In genomic region chr19:39411832-39412099, GRCh38 we compare ENCODE assay signal across 8 cellular contexts. TPM values are rescaled to one million over a fixed set of nuclear protein-coding genes. Genes with fewer than 3 reads are reported as not detected.
DNase-seq lines count a peak whose midpoint lies in the region; ATAC-seq, FAIRE-seq and TF ChIP-seq lines count a peak whose summit lies in the region.

No MANE protein-coding gene starts in this region.

- ATAC-seq in A549, result peak; percentile 23 to 57
- peak; percentile 22 for ATAC-seq in GM18868 (IDR thresholded peaks at IDR 0.05; ENCODE audit: unreplicated experiment)
- ATAC-seq in HG03135 (IDR thresholded peaks at IDR 0.05; ENCODE audit: unreplicated experiment), result peak; percentile 31

- TF ChIP-seq POLR2A in A549 (IDR thresholded peaks at IDR 0.05; ENCODE audit: low read length) (no peak), breast epithelium (IDR thresholded peaks at IDR 0.05) (no peak)

- no peak for FAIRE-seq in A549 (lab: Jason Lieb, UNC)

- H3K4me3 ChIP-seq in A549 (peak overlapping the region; percentile 76), WERI-Rb-1 (ENCODE audit: low read depth, low read length) (peak overlapping the region; percentile 70), breast epithelium (peak overlapping the region; percentile 81 to 98 (median 96))

- H3K27ac ChIP-seq in A549, result peak overlapping the region; percentile 94 to 99
- peak overlapping the region; percentile 56 for H3K27ac ChIP-seq in WERI-Rb-1
- peak overlapping the region; percentile 100 for H3K27ac ChIP-seq in breast epithelium

- DNase-seq in A549 (ENCODE audit: low read depth in 1 of 2, low spot score in 1 of 2) (peak; percentile 97 to 98), NCI-H2196 (lab: John Stamatoyannopoulos, UW; ENCODE audit: unreplicated experiment) (peak; percentile 92), WERI-Rb-1 (peak; percentile 90), breast epithelium (ENCODE audit: low spot score in 2 of 2) (peak; percentile 92 to 94), iris pigment epithelial cell (ENCODE audit: low read depth) (peak; percentile 88)
- DNase-seq in stimulated activated CD4-positive, alpha-beta T cell treated with anti-CD3 and anti-CD28 coated beads, Interleukin-12 subunit alpha, Interleukin-12 subunit beta, amount 100 ng/mL, for 24 hours (ENCODE audit: low read depth in 2 of 2), result peak; percentile 81 to 93

- intact Hi-C loops in breast epithelium (cut with DNase I; ENCODE audit: low total_unique reads), result no loop called here

- POLR2A ChIA-PET in A549 (lab: Yijun Ruan, JAX), result interaction anchor here (0.6 to 2.3 kb wide), 11 partner anchors 9 to 65 kb away, joined by 3 to 45 read pairs (median 9); partner anchors contain the start of genes MED29, PAF1 and RPS16

- 2% methylated on average over 7 of the region's 7 CpGs for WGBS in A549 (ENCODE audit: missing lambda C conversion rate)

- H3K9me3 ChIP-seq in A549 (no peaks in the 10 kb centered on the region), WERI-Rb-1 (ENCODE audit: severe bottlenecking) (no peaks in the 10 kb centered on the region), breast epithelium (no peaks in the 10 kb centered on the region)

- TF ChIP-seq EP300 in A549 (IDR thresholded peaks at IDR 0.05), result no peak

- peak; percentile 100 for TF ChIP-seq RAD21 in A549 (conservative IDR thresholded peaks at IDR 0.05 in 1 of 2, IDR thresholded peaks at IDR 0.05 in 1 of 2)

- H3K27me3 ChIP-seq in WERI-Rb-1 (ENCODE audit: insufficient read depth, low read depth, severe bottlenecking) (no peaks in the 10 kb centered on the region), breast epithelium (no peaks in the 10 kb centered on the region)

- TF ChIP-seq CTCF in A549 (IDR thresholded peaks at IDR 0.05) (peak; percentile 100), WERI-Rb-1 (IDR thresholded peaks at IDR 0.05; ENCODE audit: low read depth, low read length) (peak; percentile 69), breast epithelium (IDR thresholded peaks at IDR 0.05) (peak; percentile 94 to 99 (median 99))

- H3K4me2 ChIP-seq in A549, result peak overlapping the region; percentile 95

- H3K4me1 ChIP-seq in A549 (peaks cover 43% of the 10 kb centered on the region), breast epithelium (peaks cover 0 to 1% of the 10 kb centered on the region in 2 donors)

- CTCF ChIA-PET in A549 (lab: Yijun Ruan, JAX), result interaction anchor here (0.6 to 2.3 kb wide), 68 partner anchors 12 to 1009 kb away, joined by 3 to 484 read pairs (median 4); partner anchors contain the start of genes EID2B, FAM98C, GMFG and MED29

- H3K36me3 ChIP-seq in WERI-Rb-1 (peaks cover 16% of the 10 kb centered on the region), breast epithelium (peaks cover 6% of the 10 kb centered on the region)

TF ChIP-seq in A549, 52 proteins besides CTCF, POLR2A, EP300 and RAD21:
- TF ChIP-seq TFCP2L1 (CRISPR knock-in tag; IDR thresholded peaks at IDR 0.05), result no peak
- TF ChIP-seq SMC3 (IDR thresholded peaks at IDR 0.05), result peak; percentile 100

RNA-seq across cellular contexts. Expression of gene PLEKHG2, which starts 0.7 kb away (rescaled TPM):
- 21.6 and 35.1 TPM in 2 replicates for polyA plus RNA-seq in A549 (2011; rRNA removed)
- 17.7 and 23.5 TPM in 2 replicates for polyA plus RNA-seq in A549 (2012; cell fraction: cytosol; rRNA removed)
- 94.8 and 104 TPM in 2 replicates for polyA plus RNA-seq in A549 (2012; cell fraction: nucleus; rRNA removed)
- polyA plus RNA-seq in A549 (2017; fragmentation: RNase III; extraction: RNeasy Plus Mini Kit Qiagen cat#74134 plus additional on column Dnase treatment), result 32.2 to 41.7 TPM (median 39.1 TPM) in 3 replicates
- polyA minus RNA-seq in A549 (2011; rRNA and poly(A)+ RNA removed), result 43.4 and 45.6 TPM in 2 replicates
- 10 to 100 TPM in 2 of 3 donors, 1 to 10 TPM in 1; 8.0 to 11.8 (median 10.2) TPM for total RNA-seq in breast epithelium

RNA-seq across cellular contexts. Expression of gene ZFP36, which starts 5.1 kb away (rescaled TPM):
- polyA plus RNA-seq in A549 (2011; rRNA removed) (29.1 and 35.6 TPM in 2 replicates), A549 (2017; fragmentation: RNase III; extraction: RNeasy Plus Mini Kit Qiagen cat#74134 plus additional on column Dnase treatment) (16.5 to 22.1 TPM (median 18.3 TPM) in 3 replicates)
- 37.1 and 59.9 TPM in 2 replicates for polyA plus RNA-seq in A549 (2012; cell fraction: cytosol; rRNA removed)
- 113 and 124 TPM in 2 replicates for polyA plus RNA-seq in A549 (2012; cell fraction: nucleus; rRNA removed)
- polyA minus RNA-seq in A549 (2011; rRNA and poly(A)+ RNA removed), result 13.2 and 18.9 TPM in 2 replicates
- total RNA-seq in breast epithelium, result 100 to 1,000 TPM in 2 of 3 donors, 10 to 100 TPM in 1; 91.7 to 299 (median 143) TPM

RNA-seq across cellular contexts. Expression of gene MED29, which starts 20.6 kb away (rescaled TPM):
- polyA plus RNA-seq in A549 (2011; rRNA removed) (55.7 and 57.5 TPM in 2 replicates), A549 (2017; fragmentation: RNase III; extraction: RNeasy Plus Mini Kit Qiagen cat#74134 plus additional on column Dnase treatment) (47.7 to 50.7 TPM (median 48.7 TPM) in 3 replicates)
- 62.4 and 81.8 TPM in 2 replicates for polyA plus RNA-seq in A549 (2012; cell fraction: cytosol; rRNA removed)
- 48.3 and 60.2 TPM in 2 replicates for polyA plus RNA-seq in A549 (2012; cell fraction: nucleus; rRNA removed)
- polyA minus RNA-seq in A549 (2011; rRNA and poly(A)+ RNA removed), result 48.8 and 57.0 TPM in 2 replicates
- 10 to 100 TPM; 36.6 to 49.5 (median 47.3) TPM for total RNA-seq in breast epithelium

RNA-seq across cellular contexts. Expression of gene PAF1, which starts 20.9 kb away (rescaled TPM):
- polyA plus RNA-seq in A549 (2011; rRNA removed), result 73.0 and 103 TPM in 2 replicates
- 72.7 and 76.5 TPM in 2 replicates for polyA plus RNA-seq in A549 (2012; cell fraction: cytosol; rRNA removed)
- polyA plus RNA-seq in A549 (2012; cell fraction: nucleus; rRNA removed), result 133 and 138 TPM in 2 replicates
- polyA plus RNA-seq in A549 (2017; fragmentation: RNase III; extraction: RNeasy Plus Mini Kit Qiagen cat#74134 plus additional on column Dnase treatment), result 89.4 to 110 TPM (median 108 TPM) in 3 replicates
- polyA minus RNA-seq in A549 (2011; rRNA and poly(A)+ RNA removed), result 77.6 and 78.1 TPM in 2 replicates
- 10 to 100 TPM; 41.3 to 49.5 (median 45.2) TPM for total RNA-seq in breast epithelium

RNA-seq across cellular contexts. Expression of gene RPS16, which starts 24.0 kb away (rescaled TPM):
- polyA plus RNA-seq in A549 (2011; rRNA removed) (4,855 and 5,722 TPM in 2 replicates), A549 (2017; fragmentation: RNase III; extraction: RNeasy Plus Mini Kit Qiagen cat#74134 plus additional on column Dnase treatment) (4,280 to 4,348 TPM (median 4,297 TPM) in 3 replicates)
- polyA plus RNA-seq in A549 (2012; cell fraction: cytosol; rRNA removed), result 15,003 and 17,959 TPM in 2 replicates
- polyA plus RNA-seq in A549 (2012; cell fraction: nucleus; rRNA removed), result 8,488 and 9,467 TPM in 2 replicates
- 5,249 and 5,947 TPM in 2 replicates for polyA minus RNA-seq in A549 (2011; rRNA and poly(A)+ RNA removed)
- 1,000 to 10,000 TPM; 1,681 to 3,245 (median 1,756) TPM for total RNA-seq in breast epithelium

Comparison
In these comparisons a context has a peak if more than half of its experiments do, and no peak if none do; other contexts are left out.
1. Peak in every context shown above with its lines: DNase-seq, ATAC-seq, H3K4me3 ChIP-seq and H3K27ac ChIP-seq.